In the genomic region with DNA sequence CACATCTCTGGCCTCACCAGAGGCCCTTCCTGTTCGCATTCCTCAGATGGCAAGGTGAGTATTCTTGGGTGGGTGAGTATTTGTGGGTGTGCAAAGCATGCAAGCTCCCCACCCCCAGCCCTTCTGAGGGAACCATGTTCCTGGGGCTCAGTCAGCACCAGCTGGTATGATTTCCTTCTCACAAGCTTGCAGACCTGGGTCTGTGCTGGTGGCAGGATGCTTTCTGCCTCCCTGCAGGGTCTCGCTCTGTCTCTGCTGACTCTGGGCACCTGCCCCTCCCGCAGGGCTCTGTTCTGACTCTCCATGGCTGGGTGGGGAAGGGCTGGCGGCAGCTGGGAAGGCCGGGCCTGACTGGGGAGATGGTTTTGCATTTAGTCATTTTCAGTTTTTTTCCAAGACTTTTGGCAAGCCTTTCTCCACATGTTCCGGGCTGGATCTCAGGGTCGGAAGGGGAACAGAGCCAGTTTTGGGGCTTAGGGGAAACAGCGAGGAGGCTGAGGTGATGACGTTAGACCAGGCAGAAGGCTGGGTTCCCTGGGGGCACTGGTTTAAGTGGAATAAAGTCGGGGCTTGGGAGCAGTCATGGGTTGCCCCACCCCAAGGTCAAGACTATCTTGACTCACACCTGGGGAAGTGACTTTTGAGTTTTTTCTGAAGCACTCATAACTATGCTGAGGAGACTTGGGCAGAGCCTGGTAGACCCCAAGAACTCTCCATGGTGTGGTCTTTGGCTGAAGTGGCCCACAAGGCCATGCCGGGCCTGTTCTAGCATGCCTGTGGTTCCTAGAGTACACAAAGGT, we compare ENCODE assay signal across 11 cellular contexts. TPM values are rescaled to one million over a fixed set of nuclear protein-coding genes. Genes with fewer than 3 reads are reported as not detected.
DNase-seq lines count a peak whose midpoint lies in the region; ATAC-seq and TF ChIP-seq lines count a peak whose summit lies in the region.
"Had no signal": no experiment of that assay in that cellular context is flagged by ENCODE, and none has a peak within 500 bp of the region (broad histone marks: within the 10 kb centered on the region; RNA-seq: fewer than 3 reads in every experiment).

No MANE protein-coding gene starts in this region.

- WGBS in body of pancreas, 2 donors, result 23 to 39% methylated on average over 11 of the region's 11 CpGs

- H3K27ac ChIP-seq in body of pancreas, result peak overlapping the region; percentile 52 to 81 (median 75)

- peak overlapping the region; percentile 20 for H3K4me3 Mint-ChIP-seq in type B pancreatic cell
- H3K4me3 Mint-ChIP-seq: activated naive CD8-positive, alpha-beta T cell treated with anti-CD3 and anti-CD28 coated beads, Interleukin-2, amount 10 ng/mL, durations not matched to agents 7 days and 5 days; memory B cell had no signal

- peak; percentile 58 for ATAC-seq in body of pancreas

- H3K9me3 Mint-ChIP-seq in type B pancreatic cell, result no peaks in the 10 kb centered on the region
- H3K9me3 Mint-ChIP-seq: activated naive CD8-positive, alpha-beta T cell treated with anti-CD3 and anti-CD28 coated beads, Interleukin-2, amount 10 ng/mL, durations not matched to agents 7 days and 5 days; memory B cell had no signal

- intact Hi-C loops in body of pancreas (cut with DNase I), result no loop called here

- TF ChIP-seq CTCF in body of pancreas (IDR thresholded peaks at IDR 0.05) (no peak), type B pancreatic cell (conservative IDR thresholded peaks at IDR 0.05) (no peak)

- no peaks in the 10 kb centered on the region for H3K36me3 Mint-ChIP-seq in type B pancreatic cell
- H3K36me3 Mint-ChIP-seq: activated naive CD8-positive, alpha-beta T cell treated with anti-CD3 and anti-CD28 coated beads, Interleukin-2, amount 10 ng/mL, durations not matched to agents 7 days and 5 days had no signal

- no peak overlapping the region for H3K4me3 ChIP-seq in body of pancreas

- H3K27me3 Mint-ChIP-seq in type B pancreatic cell, result peaks cover 43% of the 10 kb centered on the region

- TF ChIP-seq POLR2A in body of pancreas (IDR thresholded peaks at IDR 0.05), result no peak

- H3K4me1 ChIP-seq in body of pancreas, result peaks cover 72% of the 10 kb centered on the region

- DNase-seq in HPDE6-E6E7 (ENCODE audit: extremely low spot score), result peak; percentile 95
- peak; percentile 45 to 77 (median 63) for DNase-seq in body of pancreas
- DNase-seq in kidney tubule cell (ENCODE audit: low spot score), result peak; percentile 68
- DNase-seq in type B pancreatic cell (ENCODE audit: extremely low spot score, unreplicated experiment), result no peak
- DNase-seq in NCI-H187 treated with DMSO at 0.1 percent for 48 hours (lab: John Stamatoyannopoulos, UW), result no peak
- no peak for DNase-seq in T-helper 1 cell
- DNase-seq in NK-92 treated with Interleukin-12 subunit alpha and Interleukin-12 subunit beta, amount 100 ng/mL, for 24 hours (lab: John Stamatoyannopoulos, UW), result no peak
- DNase-seq in SW 1271 (lab: John Stamatoyannopoulos, UW), result no peak
- DNase-seq: activated naive CD8-positive, alpha-beta T cell treated with anti-CD3 and anti-CD28 coated beads, Interleukin-2, amount 10 ng/mL, durations not matched to agents 7 days and 5 days; NCI-H146 had no signal

- H3K27me3 ChIP-seq in body of pancreas, result no peaks in the 10 kb centered on the region

- H3K27ac Mint-ChIP-seq in type B pancreatic cell, result peak overlapping the region; percentile 89
- H3K27ac Mint-ChIP-seq: activated naive CD8-positive, alpha-beta T cell treated with anti-CD3 and anti-CD28 coated beads, Interleukin-2, amount 10 ng/mL, durations not matched to agents 7 days and 5 days; memory B cell had no signal

- H3K4me1 Mint-ChIP-seq in type B pancreatic cell (ENCODE audit: unreplicated experiment), result peaks cover 36% of the 10 kb centered on the region

- H3K36me3 ChIP-seq in body of pancreas (replicated peaks in 1 of 2; ENCODE audit: insufficient read depth in 1 of 2, low read depth in 2 of 2), result no peaks in the 10 kb centered on the region

- no peaks in the 10 kb centered on the region for H3K9me3 ChIP-seq in body of pancreas

RNA-seq across cellular contexts. Expression of a gene that starts 6.2 kb away (rescaled TPM):
- total RNA-seq in body of pancreas, result 10 to 100 TPM; 21.5 to 35.9 TPM
- total RNA-seq in type B pancreatic cell (ENCODE audit: low replicate concordance), result 3.8 and 5.9 TPM in 2 replicates

RNA-seq across cellular contexts. Expression of a gene that starts 43.2 kb away (rescaled TPM):
- 10 to 100 TPM in 1 of 2 donors, 1 to 10 TPM in 1; 5.4 to 10.2 TPM for total RNA-seq in body of pancreas
- total RNA-seq in type B pancreatic cell (ENCODE audit: low replicate concordance), result 10.7 and 13.4 TPM in 2 replicates

Comparison
In these comparisons a context has a peak if more than half of its experiments do, and no peak if none do; other contexts are left out.
1. DNase-seq: peak in HPDE6-E6E7 (single experiment), body of pancreas (4 of 4) and kidney tubule cell (single experiment); none in type B pancreatic cell (single experiment), NCI-H187 treated with DMSO at 0.1 percent for 48 hours (single experiment), T-helper 1 cell (0 of 5), NK-92 treated with Interleukin-12 subunit alpha and Interleukin-12 subunit beta, amount 100 ng/mL, for 24 hours (single experiment) and SW 1271 (0 of 2).